ENCODE assay signal across 1 cellular context in the genomic region with DNA sequence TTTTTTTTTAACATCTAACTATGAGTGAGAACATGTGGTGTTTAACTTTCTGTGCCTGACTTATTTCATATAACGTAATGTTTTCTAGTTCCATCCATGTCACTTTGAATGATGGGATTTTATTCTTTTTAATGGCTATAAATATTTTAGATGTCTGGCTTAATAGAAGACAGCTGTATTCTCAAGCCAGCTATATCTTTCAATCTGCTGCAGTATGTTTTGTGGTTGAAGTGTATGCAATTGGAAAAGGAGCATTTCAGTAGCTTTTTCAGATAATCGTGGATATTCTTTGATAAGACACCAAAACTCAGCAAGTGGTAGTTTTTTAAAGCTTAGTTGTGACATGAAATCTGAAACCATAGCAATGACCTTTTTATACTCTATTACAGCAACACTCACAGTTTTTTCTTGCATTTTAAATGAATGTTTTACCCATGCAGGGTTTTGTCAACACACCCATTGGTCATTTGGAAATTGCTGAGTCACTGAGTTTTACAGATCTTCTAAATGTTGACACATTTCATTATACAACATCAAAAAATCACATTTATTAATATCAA.
A peak's percentile ranks its signal among the peaks of the same experiment; 100 is the strongest.
TF ChIP-seq lines count a peak whose summit lies in the region.

No MANE protein-coding gene starts in this region.

TF ChIP-seq in SK-N-SH, 30 proteins besides CTCF, POLR2A, EP300 and RAD21 (continued from another document):
- TF ChIP-seq POLR2AphosphoS5 (IDR thresholded peaks at IDR 0.05; ENCODE audit: low read depth, low read length): peak; percentile 64
- TF ChIP-seq ELF1 (IDR thresholded peaks at IDR 0.05): no peak
- peak; percentile 42 for TF ChIP-seq JUND (IDR thresholded peaks at IDR 0.05)
